1 cellular context compared by ENCODE assay signal in genomic region chr6:30194797-30195690, GRCh38.
TF ChIP-seq lines count a peak whose summit lies in the region.

No MANE protein-coding gene starts in this region.

TF ChIP-seq in HEK293, 187 proteins besides CTCF, POLR2A, EP300 and RAD21 (continued from another document):
- TF ChIP-seq PRDM10 (tag by site-specific recombination; IDR thresholded peaks at IDR 0.05): peak; percentile 76
